ENCODE assay signal across 10 cellular contexts in genomic region chr1:205247130-205247921, GRCh38. TPM values are rescaled to one million over a fixed set of nuclear protein-coding genes. Genes with fewer than 3 reads are reported as not detected.
DNase-seq lines count a peak whose midpoint lies in the region; ATAC-seq, FAIRE-seq and TF ChIP-seq lines count a peak whose summit lies in the region.
"Had no signal": no experiment of that assay in that cellular context is flagged by ENCODE, and none has a peak within 500 bp of the region (broad histone marks: within the 10 kb centered on the region; RNA-seq: fewer than 3 reads in every experiment).

No MANE protein-coding gene starts in this region.

- peak; percentile 11 for ATAC-seq in mucosa of descending colon

- no peaks in the 10 kb centered on the region for H4K20me1 ChIP-seq in BLaER1

- H3K27me3 ChIP-seq in BLaER1, result peaks cover 4% of the 10 kb centered on the region; the same call in 1 of the 2 replicates

- H3K9ac ChIP-seq in BLaER1, result no peak overlapping the region

- no peak for FAIRE-seq in urothelium cell line (lab: Jason Lieb, UNC)
- FAIRE-seq: GM19239 had no signal

- H3K27ac ChIP-seq in BLaER1 (peak overlapping the region; percentile 14; the same call in 1 of the 2 replicates), coronary artery (peak overlapping the region; percentile 25 to 95)

- peak overlapping the region; percentile 80 for H3K4me2 ChIP-seq in BLaER1

- no peak overlapping the region for H3K4me3 ChIP-seq in BLaER1
- H3K4me3 ChIP-seq in coronary artery, result no peak overlapping the region
- H3K4me3 ChIP-seq in mucosa of descending colon, result no peak overlapping the region

- DNase-seq in LHCN-M2 (ENCODE audit: low read depth) (peak; percentile 50), coronary artery (ENCODE audit: low spot score) (no peak), mucosa of descending colon (no peak), A172 (ENCODE audit: low spot score) (no peak), iPS-NIHi11 (ENCODE audit: low spot score) (no peak), NCI-H748 treated with DMSO at 0.1 percent for 48 hours (lab: John Stamatoyannopoulos, UW) (no peak), urothelium cell line (ENCODE audit: low spot score) (no peak)
- DNase-seq: DMS79 had no signal

- TF ChIP-seq CTCF in coronary artery (IDR thresholded peaks at IDR 0.05) (no peak), mucosa of descending colon (IDR thresholded peaks at IDR 0.05) (no peak)

- H3K36me3 ChIP-seq in BLaER1 (no peaks in the 10 kb centered on the region), mucosa of descending colon (ENCODE audit: low read depth) (no peaks in the 10 kb centered on the region)

- intact Hi-C loops in mucosa of descending colon (cut with DNase I, micrococcal nuclease), result no loop called here

- H3K4me1 ChIP-seq in BLaER1 (peaks cover 34% of the 10 kb centered on the region), mucosa of descending colon (ENCODE audit: low read depth) (peaks cover 17% of the 10 kb centered on the region)

- H3K9me3 ChIP-seq in BLaER1 (no peaks in the 10 kb centered on the region), mucosa of descending colon (no peaks in the 10 kb centered on the region)

RNA-seq across cellular contexts. Expression of gene TMCC2, which starts 19.6 kb away (rescaled TPM):
- 2.8 and 3.3 TPM in 2 replicates for total RNA-seq in LHCN-M2 (2014; rRNA removed)
- 4.4 TPM for polyA plus RNA-seq in LHCN-M2 (2012)
- 1 to 10 TPM in 1 of 3 donors, under 1 TPM in 2; 0.27 to 5.1 (median 0.29) TPM for total RNA-seq in mucosa of descending colon
- total RNA-seq in A172 (2014; rRNA removed; shearing (Covaris generic)), result 8.1 and 11.9 TPM in 2 replicates

RNA-seq across cellular contexts. Expression of gene DSTYK, which starts 35.8 kb away (rescaled TPM):
- total RNA-seq in LHCN-M2 (2014; rRNA removed) (7.2 and 8.1 TPM in 2 replicates), mucosa of descending colon (10 to 100 TPM in 1 of 3 donors, 1 to 10 TPM in 2; 5.3 to 13.9 (median 5.8) TPM)
- 5.7 TPM for polyA plus RNA-seq in LHCN-M2 (2012)
- total RNA-seq in A172 (2014; rRNA removed; shearing (Covaris generic)), result 12.3 and 13.9 TPM in 2 replicates
